In the genomic region with DNA sequence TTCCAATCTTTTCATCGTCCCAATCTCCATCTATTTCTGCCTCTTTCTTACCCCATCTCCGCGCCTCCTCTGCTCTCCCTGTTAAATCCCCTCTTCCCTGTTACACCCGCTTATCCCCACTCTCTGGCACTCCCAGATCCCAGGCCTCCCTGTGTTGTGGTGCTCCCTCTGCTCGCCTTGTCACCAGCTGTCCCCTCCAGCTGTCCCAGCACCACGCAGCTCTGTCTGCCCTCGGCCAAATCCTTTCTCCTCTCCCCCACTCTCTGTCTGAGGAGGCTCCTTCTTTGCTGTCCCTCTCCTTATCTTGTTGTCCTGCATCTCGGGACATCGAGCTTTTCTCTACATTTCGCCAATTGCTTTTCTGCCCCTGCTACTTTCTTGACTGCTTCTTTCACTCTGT, we compare ENCODE assay signal across 8 cellular contexts. TPM values are rescaled to one million over a fixed set of nuclear protein-coding genes. Genes with fewer than 3 reads are reported as not detected.
DNase-seq lines count a peak whose midpoint lies in the region; FAIRE-seq and TF ChIP-seq lines count a peak whose summit lies in the region.

No MANE protein-coding gene starts in this region.

- H4K20me1 ChIP-seq in neural progenitor cell (ENCODE audit: low read depth), result peaks cover 47% of the 10 kb centered on the region

- H3K4me1 ChIP-seq in neural progenitor cell, result peaks cover 10% of the 10 kb centered on the region

- H3K4me3 ChIP-seq in neural progenitor cell, result peak overlapping the region; percentile 86

- no peak for TF ChIP-seq CTCF in D721Med (IDR thresholded peaks at IDR 0.05; ENCODE audit: insufficient read depth, missing control alignments)
- TF ChIP-seq CTCF in neural progenitor cell (IDR thresholded peaks at IDR 0.05), result no peak

- H3F3A ChIP-seq in neural progenitor cell (ENCODE audit: low read depth), result no peaks in the 10 kb centered on the region

- peaks cover 32% of the 10 kb centered on the region for H3K36me3 Mint-ChIP-seq in neural progenitor cell

- H2AFZ ChIP-seq in neural progenitor cell (replicated peaks), result no peak overlapping the region

- peak overlapping the region; percentile 65 for H3K9ac ChIP-seq in neural progenitor cell

- FAIRE-seq in D721Med (lab: Jason Lieb, UNC), result no peak
- no peak for FAIRE-seq in HTR-8/SVneo (lab: Jason Lieb, UNC)

- peaks cover 20% of the 10 kb centered on the region for H3K9me3 Mint-ChIP-seq in neural progenitor cell

- H3K4me1 Mint-ChIP-seq in neural progenitor cell, result peaks cover 17% of the 10 kb centered on the region

- H3K27me3 Mint-ChIP-seq in neural progenitor cell (ENCODE audit: insufficient read depth, low read depth), result peaks cover 6% of the 10 kb centered on the region

- H3K4me2 ChIP-seq in neural progenitor cell, result peak overlapping the region; percentile 95

- peak overlapping the region; percentile 88 for H3K4me3 Mint-ChIP-seq in neural progenitor cell

- H3K27ac Mint-ChIP-seq in neural progenitor cell, result no peak overlapping the region

- DNase-seq in D721Med (ENCODE audit: insufficient read length, low spot score) (peak; percentile 44), NCI-H1694 treated with DMSO at 0.1 percent for 48 hours (lab: John Stamatoyannopoulos, UW) (peak; percentile 4), ecto neural progenitor cell (ENCODE audit: low spot score) (peak; percentile 50), neural progenitor cell (ENCODE audit: low spot score) (peak; percentile 47), CD1c-positive myeloid dendritic cell (ENCODE audit: extremely low spot score) (no peak), HTR-8/SVneo (ENCODE audit: insufficient read length, low spot score) (no peak)
- no peak for DNase-seq in activated effector memory CD4-positive, alpha-beta T cell treated with Interleukin-2 at 50 U/mL for 16 hours
- no peak for DNase-seq in activated CD4-positive, CD25-positive, alpha-beta regulatory T cell treated with anti-CD3 and anti-CD28 coated beads, Interleukin-2, amount 50 U/mL, for 72 hours

- H3K79me2 ChIP-seq in neural progenitor cell (ENCODE audit: low read depth), result peaks cover 53% of the 10 kb centered on the region

- H3K27ac ChIP-seq in neural progenitor cell, result no peak overlapping the region

- no peaks in the 10 kb centered on the region for H3K27me3 ChIP-seq in neural progenitor cell

- H3K9me3 ChIP-seq in neural progenitor cell (ENCODE audit: low read depth), result no peaks in the 10 kb centered on the region

- no peaks in the 10 kb centered on the region for H3K36me3 ChIP-seq in neural progenitor cell

RNA-seq across cellular contexts. Expression of gene ZNF160, which starts 1.0 kb away (rescaled TPM):
- total RNA-seq in neural progenitor cell (ENCODE audit: low replicate concordance), result 78.3 and 86.0 TPM in 2 replicates

RNA-seq across cellular contexts. Expression of gene ZNF415, which starts 30.5 kb away (rescaled TPM):
- 20.3 and 23.9 TPM in 2 replicates for total RNA-seq in neural progenitor cell (ENCODE audit: low replicate concordance)

RNA-seq across cellular contexts. Expression of gene ZNF347, which starts 56.7 kb away (rescaled TPM):
- total RNA-seq in neural progenitor cell (ENCODE audit: low replicate concordance), result 15.2 and 19.9 TPM in 2 replicates

RNA-seq across cellular contexts. Expression of gene ERVV-2, which starts 57.6 kb away (rescaled TPM):
- total RNA-seq in neural progenitor cell (ENCODE audit: low replicate concordance), result 0.06 TPM in 1 of 2 replicates, not detected in the other

Comparison
In these comparisons a context has a peak if more than half of its experiments do, and no peak if none do; other contexts are left out.
1. DNase-seq: peak in D721Med (single experiment), NCI-H1694 treated with DMSO at 0.1 percent for 48 hours (single experiment), ecto neural progenitor cell (single experiment) and neural progenitor cell (single experiment); none in activated effector memory CD4-positive, alpha-beta T cell treated with Interleukin-2 at 50 U/mL for 16 hours (single experiment), CD1c-positive myeloid dendritic cell (single experiment), HTR-8/SVneo (single experiment) and activated CD4-positive, CD25-positive, alpha-beta regulatory T cell treated with anti-CD3 and anti-CD28 coated beads, Interleukin-2, amount 50 U/mL, for 72 hours (single experiment).